8 cellular contexts compared by ENCODE assay signal in genomic region chr1:107141491-107142369, GRCh38. TPM values are rescaled to one million over a fixed set of nuclear protein-coding genes. Genes with fewer than 3 reads are reported as not detected.
A peak's percentile ranks its signal among the peaks of the same experiment; 100 is the strongest.
DNase-seq lines count a peak whose midpoint lies in the region; ATAC-seq and TF ChIP-seq lines count a peak whose summit lies in the region.

No MANE protein-coding gene starts in this region.

- no peaks in the 10 kb centered on the region for H3K9me3 ChIP-seq in left ventricle myocardium inferior (replicated peaks)

- peak; percentile 65 for ATAC-seq in HG03432 (IDR thresholded peaks at IDR 0.05; ENCODE audit: unreplicated experiment)
- ATAC-seq in HG03457 (IDR thresholded peaks at IDR 0.05; ENCODE audit: unreplicated experiment), result no peak

- intact Hi-C loops in left ventricle myocardium inferior (cut with micrococcal nuclease), result no loop called here

- H3K4me1 ChIP-seq in left ventricle myocardium inferior, result peaks cover 27% of the 10 kb centered on the region

- H3K27ac ChIP-seq in left ventricle myocardium inferior (replicated peaks), result no peak overlapping the region

- TF ChIP-seq CTCF in left ventricle myocardium inferior (IDR thresholded peaks at IDR 0.05; ENCODE audit: borderline replicate concordance), result peak; percentile 75

- H3K36me3 ChIP-seq in left ventricle myocardium inferior, result no peaks in the 10 kb centered on the region

- peak overlapping the region; percentile 55 for H3K4me3 ChIP-seq in GM08714 (ENCODE audit: low read length)
- H3K4me3 ChIP-seq in left ventricle myocardium inferior, result peak overlapping the region; percentile 64

- peaks cover 95% of the 10 kb centered on the region for H3K27me3 ChIP-seq in left ventricle myocardium inferior (ENCODE audit: low read depth)

- DNase-seq in A172 (ENCODE audit: low spot score) (peak; percentile 20), NCI-H82 (lab: John Stamatoyannopoulos, UW) (peak; percentile 87), amniotic epithelial cell (ENCODE audit: low read depth) (peak; percentile 37), left ventricle myocardium inferior (no peak), pons (ENCODE audit: low spot score) (peak; percentile 68)

RNA-seq across cellular contexts. Expression of gene NTNG1, which starts 0.9 kb away (rescaled TPM):
- total RNA-seq in A172 (2014; rRNA removed; shearing (Covaris generic)), result not detected in 2 replicates
- 0.30 TPM for total RNA-seq in left ventricle myocardium inferior
